In the genomic region with DNA sequence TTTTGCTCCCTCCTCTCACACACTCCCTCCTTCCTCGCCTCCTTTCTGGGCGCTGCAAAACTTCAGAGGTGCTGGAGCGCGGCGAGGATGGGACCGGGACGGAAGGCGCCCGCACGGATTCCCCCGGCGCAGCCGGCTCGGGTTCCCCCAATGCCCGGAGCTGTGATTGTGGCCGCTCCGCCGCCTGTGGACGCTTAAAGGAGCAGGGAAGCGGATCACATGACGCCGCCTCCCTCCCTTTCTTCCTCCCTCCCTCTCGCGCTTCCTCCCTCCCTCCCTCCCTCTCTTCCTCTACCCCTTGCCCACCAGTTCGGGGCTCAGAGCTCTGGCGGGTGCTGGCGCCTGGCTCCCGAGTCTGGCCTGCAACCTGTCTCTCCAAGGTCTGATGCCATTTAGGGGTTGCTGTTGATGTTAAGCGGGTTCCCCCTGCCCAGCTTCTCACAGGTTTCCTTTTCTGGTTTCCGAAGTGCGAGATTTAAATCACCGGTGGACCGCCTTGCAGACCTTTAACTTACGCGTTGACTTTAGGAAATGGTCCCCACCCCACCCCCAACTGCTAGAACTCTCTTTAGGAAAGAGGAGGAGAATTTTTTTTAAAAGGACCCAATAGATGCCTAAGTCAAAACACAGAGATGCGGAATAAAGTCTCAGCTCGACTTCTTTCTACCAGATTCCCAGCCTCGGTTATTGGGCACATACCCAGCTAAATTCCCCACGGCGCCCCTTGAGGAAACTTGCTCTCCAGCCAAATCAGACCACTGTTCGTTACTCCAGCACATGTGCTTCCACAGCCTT, we compare ENCODE assay signal across 8 cellular contexts.
DNase-seq lines count a peak whose midpoint lies in the region; ATAC-seq and TF ChIP-seq lines count a peak whose summit lies in the region.

A gene (minus strand): TSS at position 170 of the 795 bp plus-strand sequence. CDS start 224 bp downstream, outside the sequence.

- peaks cover 42% of the 10 kb centered on the region for H3K4me1 Mint-ChIP-seq in nephron progenitor cell

- DNase-seq in COLO829 (ENCODE audit: low spot score), result peak; percentile 34
- peak; percentile 75 for DNase-seq in LoVo (ENCODE audit: low spot score)
- DNase-seq in foreskin melanocyte, result peak; percentile 67
- peak; percentile 86 for DNase-seq in nephron progenitor cell
- no peak for DNase-seq in cortex of kidney (lab: John Stamatoyannopoulos, UW)

- H3K4me3 ChIP-seq in WI38 (ENCODE audit: low read depth, low read length), result peak within 1 kb of the TSS; percentile 98

- no peak for TF ChIP-seq CTCF in WI38 (IDR thresholded peaks at IDR 0.05; ENCODE audit: low read depth, low read length)
- TF ChIP-seq CTCF in nephron progenitor cell (IDR thresholded peaks at IDR 0.05), result no peak

- H3K9me3 Mint-ChIP-seq in nephron progenitor cell, result no peaks in the 10 kb centered on the region

- ATAC-seq in HG02678 (IDR thresholded peaks at IDR 0.05; ENCODE audit: unreplicated experiment) (no peak), GM18861 (IDR thresholded peaks at IDR 0.05; ENCODE audit: unreplicated experiment) (no peak)

- H3K4me3 Mint-ChIP-seq in nephron progenitor cell, result peak within 1 kb of the TSS; percentile 96

- H3K27me3 Mint-ChIP-seq in nephron progenitor cell (ENCODE audit: low read depth, poor library complexity), result peaks cover 9% of the 10 kb centered on the region

- no peaks in the 10 kb centered on the region for H3K36me3 Mint-ChIP-seq in nephron progenitor cell (ENCODE audit: low read depth)

- H3K27ac Mint-ChIP-seq in nephron progenitor cell, result peak within 1 kb of the TSS; percentile 92
